Comparison of ENCODE assay signal across 8 cellular contexts in the genomic region with DNA sequence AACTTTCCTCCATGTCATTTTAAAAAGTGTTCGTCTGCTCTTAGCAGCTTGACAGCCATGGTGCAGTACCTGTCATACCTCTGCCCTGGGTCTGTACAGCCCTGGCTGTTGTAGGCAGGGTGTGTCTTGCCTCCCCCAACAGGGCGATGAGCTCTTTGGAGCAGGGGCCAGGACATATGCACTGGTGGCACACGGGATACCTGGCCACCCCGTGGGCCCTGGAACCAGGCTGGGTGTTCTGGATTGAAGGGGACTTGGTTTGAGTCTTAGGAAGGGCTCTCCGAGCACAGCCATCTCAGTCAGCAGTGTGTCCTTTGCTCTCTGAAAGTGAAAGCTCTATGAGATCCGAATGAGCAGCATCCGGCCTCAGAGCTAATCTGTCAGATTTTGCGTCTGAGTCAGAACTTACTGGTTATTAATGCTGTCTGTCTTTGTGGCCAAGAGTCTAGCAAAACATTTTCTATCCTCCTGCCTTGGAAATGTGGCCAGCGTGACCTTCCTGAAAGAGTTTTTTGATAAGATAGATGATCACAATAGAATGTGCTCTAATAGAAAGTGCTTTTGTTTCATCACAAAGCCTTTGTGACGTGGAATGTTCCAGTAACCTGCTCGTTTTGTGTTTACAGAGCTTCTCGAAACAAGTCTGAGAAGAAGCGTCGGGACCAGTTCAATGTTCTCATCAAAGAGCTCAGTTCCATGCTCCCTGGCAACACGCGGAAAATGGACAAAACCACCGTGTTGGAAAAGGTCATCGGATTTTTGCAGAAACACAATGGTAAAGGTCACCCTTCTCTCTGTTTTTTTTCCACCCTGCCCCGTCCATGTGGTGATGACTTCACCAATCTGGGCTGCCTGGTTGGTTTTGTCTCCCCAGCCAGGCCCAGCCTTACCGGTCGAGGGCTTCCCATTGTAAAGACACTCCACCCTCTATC.
DNase-seq lines count a peak whose midpoint lies in the region; ATAC-seq and TF ChIP-seq lines count a peak whose summit lies in the region.

No MANE protein-coding gene starts in this region.

- peak overlapping the region; percentile 78 for H3K27ac ChIP-seq in layer of hippocampus (ENCODE audit: low read depth, low read length)
- no peak overlapping the region for H3K27ac ChIP-seq in RWPE1

- no peak for DNase-seq in activated naive CD8-positive, alpha-beta T cell treated with anti-CD3 and anti-CD28 coated beads, Interleukin-2, amount 50 U/mL, for 24 hours
- DNase-seq in stromal cell of bone marrow (ENCODE audit: low read depth): peak; percentile 67
- DNase-seq in middle frontal gyrus (ENCODE audit: extremely low spot score, low spot score): no peak
- no peak for DNase-seq in OCI-M2 (lab: John Stamatoyannopoulos, UW; ENCODE audit: unreplicated experiment)
- DNase-seq in RWPE1 (ENCODE audit: low spot score): no peak

- peaks cover 1% of the 10 kb centered on the region for H3K36me3 Mint-ChIP-seq in activated naive CD8-positive, alpha-beta T cell treated with anti-CD3 and anti-CD28 coated beads, Interleukin-2, amount 50 U/mL, for 24 hours (ENCODE audit: low read depth)

- H3K27me3 Mint-ChIP-seq in activated naive CD8-positive, alpha-beta T cell treated with anti-CD3 and anti-CD28 coated beads, Interleukin-2, amount 50 U/mL, for 24 hours: no peaks in the 10 kb centered on the region

- H3K9me3 Mint-ChIP-seq in activated naive CD8-positive, alpha-beta T cell treated with anti-CD3 and anti-CD28 coated beads, Interleukin-2, amount 50 U/mL, for 24 hours: no peaks in the 10 kb centered on the region

- H3K27ac Mint-ChIP-seq in activated naive CD8-positive, alpha-beta T cell treated with anti-CD3 and anti-CD28 coated beads, Interleukin-2, amount 50 U/mL, for 24 hours: peak overlapping the region; percentile 59

- POLR2A ChIA-PET in RWPE1 (lab: Yijun Ruan, JAX; ENCODE audit: low non-redundant PET): no interaction called here

- ATAC-seq in GM18909 (IDR thresholded peaks at IDR 0.05; ENCODE audit: poor library complexity, unreplicated experiment) (peak; percentile 82), HG03460 (IDR thresholded peaks at IDR 0.05; ENCODE audit: unreplicated experiment) (peak; percentile 86)
- peak; percentile 70 for ATAC-seq in activated naive CD8-positive, alpha-beta T cell treated with anti-CD3 and anti-CD28 coated beads, Interleukin-2, amount 50 U/mL, for 24 hours

- no peaks in the 10 kb centered on the region for H3K27me3 ChIP-seq in layer of hippocampus (ENCODE audit: control insufficient read depth, insufficient read depth, low read length)

- H3K4me3 Mint-ChIP-seq in activated naive CD8-positive, alpha-beta T cell treated with anti-CD3 and anti-CD28 coated beads, Interleukin-2, amount 50 U/mL, for 24 hours: peak overlapping the region; percentile 16

- H3K4me1 Mint-ChIP-seq in activated naive CD8-positive, alpha-beta T cell treated with anti-CD3 and anti-CD28 coated beads, Interleukin-2, amount 50 U/mL, for 24 hours: no peaks in the 10 kb centered on the region

- TF ChIP-seq CTCF in RWPE1 (conservative IDR thresholded peaks at IDR 0.05; ENCODE audit: low read depth): no peak

- CTCF ChIA-PET in RWPE1 (lab: Yijun Ruan, JAX): interaction anchor here (0.6 kb wide), 1 partner anchor 150 kb away, joined by 4 read pairs; no protein-coding TSS in a partner anchor
